2 cellular contexts compared by ENCODE assay signal in the genomic region with DNA sequence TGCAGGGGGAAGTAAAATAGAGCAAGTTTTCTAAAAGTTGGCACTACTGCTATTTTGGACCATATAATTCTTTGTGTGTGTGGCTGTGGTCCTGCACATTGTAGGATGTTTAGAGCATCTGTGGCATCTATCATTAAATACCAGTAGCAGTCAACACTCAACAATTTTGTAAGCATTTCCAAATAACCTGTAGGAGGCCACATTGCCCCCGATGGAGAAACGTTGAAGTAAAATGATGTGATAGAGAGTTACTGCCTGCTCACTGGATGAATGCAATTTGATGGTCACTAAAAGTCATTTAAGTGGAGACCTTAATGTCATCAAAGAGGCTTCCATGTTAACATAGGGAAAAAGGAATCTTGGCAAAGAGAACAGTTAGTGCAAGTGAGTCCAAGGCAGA.
TF ChIP-seq lines count a peak whose summit lies in the region.

No MANE protein-coding gene starts in this region.

TF ChIP-seq in WTC11, 78 proteins besides CTCF, POLR2A, EP300 and RAD21 (continued from another document):
- TF ChIP-seq, protein P1, sequence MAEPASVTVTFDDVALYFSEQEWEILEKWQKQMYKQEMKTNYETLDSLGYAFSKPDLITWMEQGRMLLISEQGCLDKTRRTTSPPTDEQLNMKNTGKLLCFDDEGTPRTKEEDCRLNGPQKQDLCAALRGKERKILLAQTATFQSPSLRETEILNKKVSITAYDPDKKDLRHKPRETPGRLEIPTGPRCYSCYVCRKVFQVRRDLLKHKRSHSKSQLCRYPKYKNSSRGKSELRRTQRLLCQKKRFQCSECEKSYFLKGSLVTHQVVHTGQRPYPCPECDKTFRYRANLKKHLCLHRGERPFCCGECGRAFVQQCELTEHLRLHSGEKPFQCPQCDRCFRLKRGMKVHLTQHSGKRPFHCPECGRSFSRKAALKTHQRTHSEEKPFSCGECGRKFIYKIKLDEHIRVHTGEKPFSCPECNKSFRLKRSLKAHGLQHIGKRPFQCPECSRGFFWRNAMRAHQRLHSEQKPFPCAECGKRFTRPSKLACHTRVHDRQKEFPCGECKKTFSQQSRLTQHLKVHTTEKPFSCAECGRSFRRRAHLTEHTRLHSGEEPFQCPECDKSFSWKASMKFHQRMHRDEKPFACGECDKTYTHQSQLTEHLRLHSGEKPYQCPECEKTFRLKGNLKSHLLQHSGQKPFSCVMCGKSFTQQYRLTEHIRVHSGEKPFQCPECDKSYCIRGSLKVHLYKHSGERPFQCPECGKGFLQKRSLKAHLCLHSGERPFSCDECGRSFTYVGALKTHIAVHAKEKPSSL (CRISPR knock-in tag; conservative IDR thresholded peaks at IDR 0.05), result no peak
- TF ChIP-seq ZNF138 (CRISPR knock-in tag; conservative IDR thresholded peaks at IDR 0.05), result no peak
- no peak for TF ChIP-seq GRHL2 (CRISPR knock-in tag; IDR thresholded peaks at IDR 0.05; ENCODE audit: insufficient replicate concordance, severe bottlenecking)
- TF ChIP-seq, protein P2, sequence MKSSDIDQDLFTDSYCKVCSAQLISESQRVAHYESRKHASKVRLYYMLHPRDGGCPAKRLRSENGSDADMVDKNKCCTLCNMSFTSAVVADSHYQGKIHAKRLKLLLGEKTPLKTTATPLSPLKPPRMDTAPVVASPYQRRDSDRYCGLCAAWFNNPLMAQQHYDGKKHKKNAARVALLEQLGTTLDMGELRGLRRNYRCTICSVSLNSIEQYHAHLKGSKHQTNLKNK (CRISPR knock-in tag; IDR thresholded peaks at IDR 0.05), result no peak
- no peak for TF ChIP-seq ZNF263 (CRISPR knock-in tag; IDR thresholded peaks at IDR 0.05; ENCODE audit: low read depth)
- TF ChIP-seq, protein P3, sequence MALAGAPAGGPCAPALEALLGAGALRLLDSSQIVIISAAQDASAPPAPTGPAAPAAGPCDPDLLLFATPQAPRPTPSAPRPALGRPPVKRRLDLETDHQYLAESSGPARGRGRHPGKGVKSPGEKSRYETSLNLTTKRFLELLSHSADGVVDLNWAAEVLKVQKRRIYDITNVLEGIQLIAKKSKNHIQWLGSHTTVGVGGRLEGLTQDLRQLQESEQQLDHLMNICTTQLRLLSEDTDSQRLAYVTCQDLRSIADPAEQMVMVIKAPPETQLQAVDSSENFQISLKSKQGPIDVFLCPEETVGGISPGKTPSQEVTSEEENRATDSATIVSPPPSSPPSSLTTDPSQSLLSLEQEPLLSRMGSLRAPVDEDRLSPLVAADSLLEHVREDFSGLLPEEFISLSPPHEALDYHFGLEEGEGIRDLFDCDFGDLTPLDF (CRISPR knock-in tag; IDR thresholded peaks at IDR 0.05), result no peak
- TF ChIP-seq, protein P4, sequence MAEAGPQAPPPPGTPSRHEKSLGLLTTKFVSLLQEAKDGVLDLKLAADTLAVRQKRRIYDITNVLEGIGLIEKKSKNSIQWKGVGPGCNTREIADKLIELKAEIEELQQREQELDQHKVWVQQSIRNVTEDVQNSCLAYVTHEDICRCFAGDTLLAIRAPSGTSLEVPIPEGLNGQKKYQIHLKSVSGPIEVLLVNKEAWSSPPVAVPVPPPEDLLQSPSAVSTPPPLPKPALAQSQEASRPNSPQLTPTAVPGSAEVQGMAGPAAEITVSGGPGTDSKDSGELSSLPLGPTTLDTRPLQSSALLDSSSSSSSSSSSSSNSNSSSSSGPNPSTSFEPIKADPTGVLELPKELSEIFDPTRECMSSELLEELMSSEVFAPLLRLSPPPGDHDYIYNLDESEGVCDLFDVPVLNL (CRISPR knock-in tag; IDR thresholded peaks at IDR 0.05; ENCODE audit: borderline replicate concordance, low read depth), result no peak
- TF ChIP-seq, protein P5, sequence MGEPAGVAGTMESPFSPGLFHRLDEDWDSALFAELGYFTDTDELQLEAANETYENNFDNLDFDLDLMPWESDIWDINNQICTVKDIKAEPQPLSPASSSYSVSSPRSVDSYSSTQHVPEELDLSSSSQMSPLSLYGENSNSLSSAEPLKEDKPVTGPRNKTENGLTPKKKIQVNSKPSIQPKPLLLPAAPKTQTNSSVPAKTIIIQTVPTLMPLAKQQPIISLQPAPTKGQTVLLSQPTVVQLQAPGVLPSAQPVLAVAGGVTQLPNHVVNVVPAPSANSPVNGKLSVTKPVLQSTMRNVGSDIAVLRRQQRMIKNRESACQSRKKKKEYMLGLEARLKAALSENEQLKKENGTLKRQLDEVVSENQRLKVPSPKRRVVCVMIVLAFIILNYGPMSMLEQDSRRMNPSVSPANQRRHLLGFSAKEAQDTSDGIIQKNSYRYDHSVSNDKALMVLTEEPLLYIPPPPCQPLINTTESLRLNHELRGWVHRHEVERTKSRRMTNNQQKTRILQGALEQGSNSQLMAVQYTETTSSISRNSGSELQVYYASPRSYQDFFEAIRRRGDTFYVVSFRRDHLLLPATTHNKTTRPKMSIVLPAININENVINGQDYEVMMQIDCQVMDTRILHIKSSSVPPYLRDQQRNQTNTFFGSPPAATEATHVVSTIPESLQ (CRISPR knock-in tag; IDR thresholded peaks at IDR 0.05), result no peak
- no peak for TF ChIP-seq ZNF671 (CRISPR knock-in tag; IDR thresholded peaks at IDR 0.05)
- no peak for TF ChIP-seq RORB (CRISPR knock-in tag; IDR thresholded peaks at IDR 0.05)
- TF ChIP-seq, protein P6, sequence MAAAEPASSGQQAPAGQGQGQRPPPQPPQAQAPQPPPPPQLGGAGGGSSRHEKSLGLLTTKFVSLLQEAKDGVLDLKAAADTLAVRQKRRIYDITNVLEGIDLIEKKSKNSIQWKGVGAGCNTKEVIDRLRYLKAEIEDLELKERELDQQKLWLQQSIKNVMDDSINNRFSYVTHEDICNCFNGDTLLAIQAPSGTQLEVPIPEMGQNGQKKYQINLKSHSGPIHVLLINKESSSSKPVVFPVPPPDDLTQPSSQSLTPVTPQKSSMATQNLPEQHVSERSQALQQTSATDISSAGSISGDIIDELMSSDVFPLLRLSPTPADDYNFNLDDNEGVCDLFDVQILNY (CRISPR knock-in tag; IDR thresholded peaks at IDR 0.05), result no peak

TF ChIP-seq in SK-N-SH treated with all-trans-retinoic acid at 6 μM for 48 hours, 23 proteins besides CTCF, POLR2A, EP300 and RAD21 (continued from another document):
- TF ChIP-seq, protein P7, sequence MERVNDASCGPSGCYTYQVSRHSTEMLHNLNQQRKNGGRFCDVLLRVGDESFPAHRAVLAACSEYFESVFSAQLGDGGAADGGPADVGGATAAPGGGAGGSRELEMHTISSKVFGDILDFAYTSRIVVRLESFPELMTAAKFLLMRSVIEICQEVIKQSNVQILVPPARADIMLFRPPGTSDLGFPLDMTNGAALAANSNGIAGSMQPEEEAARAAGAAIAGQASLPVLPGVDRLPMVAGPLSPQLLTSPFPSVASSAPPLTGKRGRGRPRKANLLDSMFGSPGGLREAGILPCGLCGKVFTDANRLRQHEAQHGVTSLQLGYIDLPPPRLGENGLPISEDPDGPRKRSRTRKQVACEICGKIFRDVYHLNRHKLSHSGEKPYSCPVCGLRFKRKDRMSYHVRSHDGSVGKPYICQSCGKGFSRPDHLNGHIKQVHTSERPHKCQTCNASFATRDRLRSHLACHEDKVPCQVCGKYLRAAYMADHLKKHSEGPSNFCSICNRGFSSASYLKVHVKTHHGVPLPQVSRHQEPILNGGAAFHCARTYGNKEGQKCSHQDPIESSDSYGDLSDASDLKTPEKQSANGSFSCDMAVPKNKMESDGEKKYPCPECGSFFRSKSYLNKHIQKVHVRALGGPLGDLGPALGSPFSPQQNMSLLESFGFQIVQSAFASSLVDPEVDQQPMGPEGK (CRISPR knock-in tag; IDR thresholded peaks at IDR 0.05; ENCODE audit: borderline replicate concordance), result no peak
- TF ChIP-seq ZNF70 (CRISPR knock-in tag; IDR thresholded peaks at IDR 0.05) (no peak), ISL1 (CRISPR knock-in tag; IDR thresholded peaks at IDR 0.05) (no peak), PPARA (CRISPR knock-in tag; IDR thresholded peaks at IDR 0.05; ENCODE audit: borderline replicate concordance) (no peak), GLIS3 (CRISPR knock-in tag; IDR thresholded peaks at IDR 0.05) (no peak), ESRRG (CRISPR knock-in tag; IDR thresholded peaks at IDR 0.05) (no peak)
- TF ChIP-seq, protein P8, sequence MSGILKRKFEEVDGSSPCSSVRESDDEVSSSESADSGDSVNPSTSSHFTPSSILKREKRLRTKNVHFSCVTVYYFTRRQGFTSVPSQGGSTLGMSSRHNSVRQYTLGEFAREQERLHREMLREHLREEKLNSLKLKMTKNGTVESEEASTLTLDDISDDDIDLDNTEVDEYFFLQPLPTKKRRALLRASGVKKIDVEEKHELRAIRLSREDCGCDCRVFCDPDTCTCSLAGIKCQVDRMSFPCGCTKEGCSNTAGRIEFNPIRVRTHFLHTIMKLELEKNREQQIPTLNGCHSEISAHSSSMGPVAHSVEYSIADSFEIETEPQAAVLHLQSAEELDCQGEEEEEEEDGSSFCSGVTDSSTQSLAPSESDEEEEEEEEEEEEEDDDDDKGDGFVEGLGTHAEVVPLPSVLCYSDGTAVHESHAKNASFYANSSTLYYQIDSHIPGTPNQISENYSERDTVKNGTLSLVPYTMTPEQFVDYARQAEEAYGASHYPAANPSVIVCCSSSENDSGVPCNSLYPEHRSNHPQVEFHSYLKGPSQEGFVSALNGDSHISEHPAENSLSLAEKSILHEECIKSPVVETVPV (CRISPR knock-in tag; IDR thresholded peaks at IDR 0.05), result no peak
- TF ChIP-seq, protein P9, sequence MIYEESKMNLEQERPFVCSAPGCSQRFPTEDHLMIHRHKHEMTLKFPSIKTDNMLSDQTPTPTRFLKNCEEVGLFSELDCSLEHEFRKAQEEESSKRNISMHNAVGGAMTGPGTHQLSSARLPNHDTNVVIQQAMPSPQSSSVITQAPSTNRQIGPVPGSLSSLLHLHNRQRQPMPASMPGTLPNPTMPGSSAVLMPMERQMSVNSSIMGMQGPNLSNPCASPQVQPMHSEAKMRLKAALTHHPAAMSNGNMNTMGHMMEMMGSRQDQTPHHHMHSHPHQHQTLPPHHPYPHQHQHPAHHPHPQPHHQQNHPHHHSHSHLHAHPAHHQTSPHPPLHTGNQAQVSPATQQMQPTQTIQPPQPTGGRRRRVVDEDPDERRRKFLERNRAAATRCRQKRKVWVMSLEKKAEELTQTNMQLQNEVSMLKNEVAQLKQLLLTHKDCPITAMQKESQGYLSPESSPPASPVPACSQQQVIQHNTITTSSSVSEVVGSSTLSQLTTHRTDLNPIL (CRISPR knock-in tag; IDR thresholded peaks at IDR 0.05; ENCODE audit: low read depth), result no peak
